In the genomic region with DNA sequence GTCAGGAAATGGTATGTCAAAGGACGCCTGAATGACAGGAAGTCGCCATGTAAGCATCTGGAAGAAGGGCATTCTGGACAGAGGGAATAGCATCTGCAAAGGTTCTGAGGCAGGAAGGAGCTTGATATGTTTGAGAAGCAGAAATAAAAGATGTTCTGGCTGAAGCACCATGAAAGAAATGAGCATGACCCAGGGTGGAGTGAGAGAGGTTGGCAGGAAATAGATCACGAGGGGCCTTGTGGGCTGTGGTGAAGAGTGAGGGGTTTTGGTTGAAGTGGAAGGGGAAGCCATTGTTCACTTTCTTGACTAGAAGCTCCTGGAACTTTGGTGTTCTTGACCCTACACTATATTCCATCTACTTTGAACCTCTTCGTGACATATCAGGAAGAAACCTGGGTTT, we compare ENCODE assay signal across 1 cellular context.
TF ChIP-seq lines count a peak whose summit lies in the region.

No MANE protein-coding gene starts in this region.

TF ChIP-seq in SK-N-SH, 30 proteins besides CTCF, POLR2A, EP300 and RAD21 (continued from another document):
- TF ChIP-seq, protein P1, sequence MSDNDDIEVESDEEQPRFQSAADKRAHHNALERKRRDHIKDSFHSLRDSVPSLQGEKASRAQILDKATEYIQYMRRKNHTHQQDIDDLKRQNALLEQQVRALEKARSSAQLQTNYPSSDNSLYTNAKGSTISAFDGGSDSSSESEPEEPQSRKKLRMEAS (IDR thresholded peaks at IDR 0.05; ENCODE audit: low read depth) = no peak
- TF ChIP-seq FOSL2 (IDR thresholded peaks at IDR 0.05; ENCODE audit: borderline replicate concordance, low read depth) = no peak
